20 cellular contexts compared by ENCODE assay signal in genomic region chr4:75634951-75635350, GRCh38.
"Had no signal": no experiment of that assay in that cellular context is flagged by ENCODE, and none has a peak within 500 bp of the region (broad histone marks: within the 10 kb centered on the region; RNA-seq: fewer than 3 reads in every experiment).

No MANE protein-coding gene starts in this region.

- H3K4me1 ChIP-seq: parathyroid adenoma had no signal

- H2AFZ ChIP-seq: parathyroid adenoma had no signal

- H3K36me3 ChIP-seq: thyroid gland, WERI-Rb-1 had no signal

- H3K79me2 ChIP-seq: parathyroid adenoma had no signal

- H3K4me3 ChIP-seq: dorsolateral prefrontal cortex, lung, thyroid gland had no signal

- H3K9ac ChIP-seq: parathyroid adenoma had no signal

- DNase-seq: activated CD4-positive, alpha-beta T cell treated with anti-CD3 and anti-CD28 coated beads for 1 hour; activated CD8-positive, alpha-beta memory T cell treated with anti-CD3 and anti-CD28 coated beads for 24 hours; activated CD8-positive, alpha-beta memory T cell treated with anti-CD3 and anti-CD28 coated beads, Interleukin-2, amount 50 U/mL, for 48 hours; activated naive CD8-positive, alpha-beta T cell treated with anti-CD3 and anti-CD28 coated beads for 36 hours; amygdala; caudate nucleus; dorsolateral prefrontal cortex; hypothalamus; kidney; stimulated activated naive B cell treated with anti-CD40 and anti-IgM and Interleukin-4, amounts not matched to agents 10 μg/mL and 1 μg/mL and 100 μg/mL, for 72 hours; T-helper 2 cell; thyroid gland; WERI-Rb-1 had no signal

- H3K27me3 Mint-ChIP-seq: activated naive CD8-positive, alpha-beta T cell treated with anti-CD3 and anti-CD28 coated beads for 36 hours; stimulated activated naive B cell treated with anti-CD40 and anti-IgM and Interleukin-4, amounts not matched to agents 10 μg/mL and 1 μg/mL and 100 μg/mL, for 72 hours had no signal

- H3K4me3 Mint-ChIP-seq: activated naive CD8-positive, alpha-beta T cell treated with anti-CD3 and anti-CD28 coated beads for 36 hours; mesothelial cell of epicardium; nephron; stimulated activated naive B cell treated with anti-CD40 and anti-IgM and Interleukin-4, amounts not matched to agents 10 μg/mL and 1 μg/mL and 100 μg/mL, for 72 hours had no signal

- H3K4me1 Mint-ChIP-seq: nephron had no signal

- H3K9me3 Mint-ChIP-seq: activated naive CD8-positive, alpha-beta T cell treated with anti-CD3 and anti-CD28 coated beads for 36 hours; mesothelial cell of epicardium; nephron; stimulated activated naive B cell treated with anti-CD40 and anti-IgM and Interleukin-4, amounts not matched to agents 10 μg/mL and 1 μg/mL and 100 μg/mL, for 72 hours had no signal

- H3K27me3 ChIP-seq: dorsolateral prefrontal cortex, thyroid gland had no signal

- ATAC-seq: left lobe of liver; sciatic nerve; stimulated activated naive B cell treated with anti-CD40 and anti-IgM and Interleukin-4, amounts not matched to agents 10 μg/mL and 1 μg/mL and 100 μg/mL, for 72 hours had no signal

- H3K27ac ChIP-seq: dorsolateral prefrontal cortex, parathyroid adenoma, WERI-Rb-1 had no signal

- H3K27ac Mint-ChIP-seq: activated naive CD8-positive, alpha-beta T cell treated with anti-CD3 and anti-CD28 coated beads for 36 hours; brain; mesothelial cell of epicardium; stimulated activated naive B cell treated with anti-CD40 and anti-IgM and Interleukin-4, amounts not matched to agents 10 μg/mL and 1 μg/mL and 100 μg/mL, for 72 hours had no signal

- H3K9me3 ChIP-seq: thyroid gland had no signal
